1 cellular context compared by ENCODE assay signal in genomic region chr10:68955786-68956532, GRCh38.
A peak's percentile ranks its signal among the peaks of the same experiment; 100 is the strongest.
TF ChIP-seq lines count a peak whose summit lies in the region.

Gene DDX21, plus strand, starts transcription at chr10:68956170. Its CDS starts 56 bp downstream, at chr10:68956226.

TF ChIP-seq in HepG2, 621 proteins besides CTCF, POLR2A, EP300 and RAD21 (continued from another document and continues in another):
- TF ChIP-seq ZNF646 (CRISPR knock-in tag; IDR thresholded peaks at IDR 0.05): no peak
- no peak for TF ChIP-seq ADNP (CRISPR knock-in tag; IDR thresholded peaks at IDR 0.05)
- TF ChIP-seq PLSCR1 (CRISPR knock-in tag; IDR thresholded peaks at IDR 0.05; ENCODE audit: borderline replicate concordance): no peak
- no peak for TF ChIP-seq NFAT5 (CRISPR knock-in tag; IDR thresholded peaks at IDR 0.05)
- TF ChIP-seq RARA (CRISPR knock-in tag; IDR thresholded peaks at IDR 0.05): no peak
- TF ChIP-seq, protein P1, sequence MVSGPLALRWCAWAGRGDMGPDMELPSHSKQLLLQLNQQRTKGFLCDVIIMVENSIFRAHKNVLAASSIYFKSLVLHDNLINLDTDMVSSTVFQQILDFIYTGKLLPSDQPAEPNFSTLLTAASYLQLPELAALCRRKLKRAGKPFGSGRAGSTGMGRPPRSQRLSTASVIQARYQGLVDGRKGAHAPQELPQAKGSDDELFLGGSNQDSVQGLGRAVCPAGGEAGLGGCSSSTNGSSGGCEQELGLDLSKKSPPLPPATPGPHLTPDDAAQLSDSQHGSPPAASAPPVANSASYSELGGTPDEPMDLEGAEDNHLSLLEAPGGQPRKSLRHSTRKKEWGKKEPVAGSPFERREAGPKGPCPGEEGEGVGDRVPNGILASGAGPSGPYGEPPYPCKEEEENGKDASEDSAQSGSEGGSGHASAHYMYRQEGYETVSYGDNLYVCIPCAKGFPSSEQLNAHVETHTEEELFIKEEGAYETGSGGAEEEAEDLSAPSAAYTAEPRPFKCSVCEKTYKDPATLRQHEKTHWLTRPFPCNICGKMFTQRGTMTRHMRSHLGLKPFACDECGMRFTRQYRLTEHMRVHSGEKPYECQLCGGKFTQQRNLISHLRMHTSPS (CRISPR knock-in tag; IDR thresholded peaks at IDR 0.05; ENCODE audit: low read depth): no peak
- no peak for TF ChIP-seq HDAC6 (IDR thresholded peaks at IDR 0.05; ENCODE audit: low read depth, low read length)
- TF ChIP-seq DMTF1 (CRISPR knock-in tag; IDR thresholded peaks at IDR 0.05): peak; percentile 74; the same call in 1 of the 2 replicates
- no peak for TF ChIP-seq RBAK (CRISPR knock-in tag; IDR thresholded peaks at IDR 0.05)
- TF ChIP-seq, protein P2, sequence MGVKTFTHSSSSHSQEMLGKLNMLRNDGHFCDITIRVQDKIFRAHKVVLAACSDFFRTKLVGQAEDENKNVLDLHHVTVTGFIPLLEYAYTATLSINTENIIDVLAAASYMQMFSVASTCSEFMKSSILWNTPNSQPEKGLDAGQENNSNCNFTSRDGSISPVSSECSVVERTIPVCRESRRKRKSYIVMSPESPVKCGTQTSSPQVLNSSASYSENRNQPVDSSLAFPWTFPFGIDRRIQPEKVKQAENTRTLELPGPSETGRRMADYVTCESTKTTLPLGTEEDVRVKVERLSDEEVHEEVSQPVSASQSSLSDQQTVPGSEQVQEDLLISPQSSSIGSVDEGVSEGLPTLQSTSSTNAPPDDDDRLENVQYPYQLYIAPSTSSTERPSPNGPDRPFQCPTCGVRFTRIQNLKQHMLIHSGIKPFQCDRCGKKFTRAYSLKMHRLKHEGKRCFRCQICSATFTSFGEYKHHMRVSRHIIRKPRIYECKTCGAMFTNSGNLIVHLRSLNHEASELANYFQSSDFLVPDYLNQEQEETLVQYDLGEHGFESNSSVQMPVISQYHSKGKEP (CRISPR knock-in tag; IDR thresholded peaks at IDR 0.05): no peak; the same call in 1 of the 2 replicates
- 0 out of 2 replicates have a peak, but pooled peaks have one; percentile 57 for TF ChIP-seq ZNF564 (CRISPR knock-in tag; IDR thresholded peaks at IDR 0.05)
- peak; percentile 75; the same call in 1 of the 2 replicates for TF ChIP-seq ZSCAN30 (CRISPR knock-in tag; IDR thresholded peaks at IDR 0.05)
- TF ChIP-seq ZBTB38 (CRISPR knock-in tag; IDR thresholded peaks at IDR 0.05): no peak
- TF ChIP-seq RBM39 (IDR thresholded peaks at IDR 0.05; ENCODE audit: low read depth, low read length, poor library complexity, severe bottlenecking): peak; percentile 71
- TF ChIP-seq SNAI1 (CRISPR knock-in tag; IDR thresholded peaks at IDR 0.05; ENCODE audit: borderline replicate concordance): peak; percentile 92
- 0 out of 2 replicates have a peak, but pooled peaks have one; percentile 25 for TF ChIP-seq KAT7 (CRISPR knock-in tag; IDR thresholded peaks at IDR 0.05; ENCODE audit: borderline replicate concordance)
- peak; percentile 82 for TF ChIP-seq ZNF781 (CRISPR knock-in tag; IDR thresholded peaks at IDR 0.05; ENCODE audit: borderline replicate concordance, not compliant biosample characterization)
- TF ChIP-seq THAP11 (CRISPR knock-in tag; IDR thresholded peaks at IDR 0.05): peak; percentile 91
- TF ChIP-seq ZNF639 (CRISPR knock-in tag; conservative IDR thresholded peaks at IDR 0.05): peak; percentile 63
- TF ChIP-seq ZFX (CRISPR knock-in tag; IDR thresholded peaks at IDR 0.05; ENCODE audit: low read depth): peak; percentile 94
- peak; percentile 79 for TF ChIP-seq SAFB2 (CRISPR knock-in tag; IDR thresholded peaks at IDR 0.05; ENCODE audit: borderline replicate concordance, low read depth)
- no peak for TF ChIP-seq NONO (IDR thresholded peaks at IDR 0.05)
- peak; percentile 53; the same call in 1 of the 2 replicates for TF ChIP-seq NONO (CRISPR knock-in tag; conservative IDR thresholded peaks at IDR 0.05)
- TF ChIP-seq PCBP1 (IDR thresholded peaks at IDR 0.05; ENCODE audit: borderline replicate concordance, low read depth, low read length): peak; percentile 69; the same call in 1 of the 2 replicates
- peak; percentile 44; the same call in 1 of the 2 replicates for TF ChIP-seq MAZ (IDR thresholded peaks at IDR 0.05; ENCODE audit: borderline replicate concordance, low read depth, low read length)
- TF ChIP-seq MAZ (CRISPR knock-in tag; IDR thresholded peaks at IDR 0.05; ENCODE audit: low read depth): no peak; the same call in 1 of the 2 replicates
- TF ChIP-seq ZBTB39 (CRISPR knock-in tag; IDR thresholded peaks at IDR 0.05): no peak
- no peak; the same call in 1 of the 2 replicates for TF ChIP-seq GTF2F1 (IDR thresholded peaks at IDR 0.05; ENCODE audit: low read length)
- peak; percentile 25; the same call in 1 of the 2 replicates for TF ChIP-seq ZNF710 (CRISPR knock-in tag; IDR thresholded peaks at IDR 0.05; ENCODE audit: borderline replicate concordance)
